Comparison of ENCODE assay signal across 8 cellular contexts in genomic region chr14:81533212-81533535, GRCh38. TPM values are rescaled to one million over a fixed set of nuclear protein-coding genes. Genes with fewer than 3 reads are reported as not detected.
A peak's percentile ranks its signal among the peaks of the same experiment; 100 is the strongest.
DNase-seq lines count a peak whose midpoint lies in the region; ATAC-seq, FAIRE-seq and TF ChIP-seq lines count a peak whose summit lies in the region.

No MANE protein-coding gene starts in this region.

- no CpG with 5 or more reads among the region's 10 CpGs for WGBS in neuronal stem cell (ENCODE audit: extremely low coverage in 2 of 2, insufficient read length in 2 of 2, insufficient replicate concordance in 1 of 2), 2 donors

- peaks cover 76% of the 10 kb centered on the region for H3K4me1 Mint-ChIP-seq in CD4-positive, alpha-beta T cell (ENCODE audit: low read depth)

- H2BK5ac ChIP-seq in neuronal stem cell (ENCODE audit: low read length): no peak overlapping the region

- H3K9me1 ChIP-seq in endothelial cell of umbilical vein (replicated peaks; ENCODE audit: control insufficient read depth, extremely low read depth, insufficient read depth, low read length): no peaks in the 10 kb centered on the region

- no peak overlapping the region for H4K8ac ChIP-seq in neuronal stem cell (ENCODE audit: low read depth, low read length)

- peak overlapping the region; percentile 81 for H2AK5ac ChIP-seq in neuronal stem cell (ENCODE audit: low read depth, low read length)

- no peak overlapping the region for H3K4ac ChIP-seq in neuronal stem cell (ENCODE audit: low read length)

- H2BK15ac ChIP-seq in neuronal stem cell (ENCODE audit: low read length): no peak overlapping the region

- no peak overlapping the region for H2AFZ ChIP-seq in OCI-LY7 (ENCODE audit: low read length)
- H2AFZ ChIP-seq in endothelial cell of umbilical vein (ENCODE audit: low read depth, low read length): peak overlapping the region; percentile 86
- peak overlapping the region; percentile 92 for H2AFZ ChIP-seq in neuronal stem cell (ENCODE audit: low read length)

- H2BK120ac ChIP-seq in neuronal stem cell (ENCODE audit: low read depth, low read length): no peak overlapping the region

- peaks cover 54% of the 10 kb centered on the region for H3K4me1 ChIP-seq in OCI-LY7 (ENCODE audit: insufficient read depth, low read length, poor library complexity, severe bottlenecking)
- peaks cover 7% of the 10 kb centered on the region for H3K4me1 ChIP-seq in endothelial cell of umbilical vein (ENCODE audit: control insufficient read depth, extremely low read depth, insufficient read depth, low read length)
- H3K4me1 ChIP-seq in neuronal stem cell (ENCODE audit: control insufficient read depth in 2 of 2, insufficient read depth in 1 of 2, low read depth in 1 of 2, low read length in 2 of 2): no peaks in the 10 kb centered on the region

- peaks cover 17% of the 10 kb centered on the region; the same call in 1 of the 2 replicates for H4K20me1 ChIP-seq in OCI-LY7 (ENCODE audit: insufficient read depth, low read length)
- no peaks in the 10 kb centered on the region for H4K20me1 ChIP-seq in endothelial cell of umbilical vein (replicated peaks; ENCODE audit: control insufficient read depth, extremely low read depth, insufficient read depth, low read length)

- no peak for TF ChIP-seq POLR2A in endothelial cell of umbilical vein (IDR thresholded peaks at IDR 0.05; ENCODE audit: low read depth, low read length)

- H3K14ac ChIP-seq in neuronal stem cell (ENCODE audit: low read length): no peak overlapping the region

- CTCF ChIA-PET in CD4-positive, alpha-beta T cell (lab: Charles Lee): no interaction called here
- CTCF ChIA-PET in OCI-LY7 (lab: Charles Lee; ENCODE audit: unreplicated experiment) (interaction anchor here (1.0 kb wide), 1 partner anchor 68 kb away, joined by 3 read pairs; no protein-coding TSS in a partner anchor), endothelial cell of umbilical vein (lab: Charles Lee) (interaction anchor here (2.7 kb wide), 1 partner anchor 68 kb away, joined by 5 read pairs; no protein-coding TSS in a partner anchor)

- dilution Hi-C loops in endothelial cell of umbilical vein (cut with MboI; ENCODE audit: extremely low pct_ligation_motif_present, low sequenced_read_pairs): no loop called here

- DNase-seq in CD4-positive, alpha-beta T cell: no peak
- DNase-seq in OCI-LY7 (ENCODE audit: low spot score) (no peak), endothelial cell of umbilical vein (ENCODE audit: low read depth, low spot score) (no peak), neuronal stem cell (ENCODE audit: low spot score) (no peak), NCI-H2196 (lab: John Stamatoyannopoulos, UW; ENCODE audit: unreplicated experiment) (no peak)
- no peak for DNase-seq in activated effector memory CD4-positive, alpha-beta T cell treated with Interleukin-2 at 50 U/mL for 16 hours

- no peak overlapping the region for H4K91ac ChIP-seq in neuronal stem cell (ENCODE audit: low read depth, low read length, poor library complexity)

- H3K4me2 ChIP-seq in OCI-LY7 (ENCODE audit: low read length): peak overlapping the region; percentile 81
- peak overlapping the region; percentile 99 for H3K4me2 ChIP-seq in endothelial cell of umbilical vein (ENCODE audit: insufficient read depth, low read length)
- peak overlapping the region; percentile 96 for H3K4me2 ChIP-seq in neuronal stem cell (ENCODE audit: insufficient read depth, low read length, poor library complexity, severe bottlenecking)

- H3K9me3 ChIP-seq in CD4-positive, alpha-beta T cell (ENCODE audit: control insufficient read depth, low read length): no peaks in the 10 kb centered on the region
- H3K9me3 ChIP-seq in OCI-LY7 (ENCODE audit: low read length): 0 out of 2 replicates have a peak, but pooled peaks cover 6% of the 10 kb centered on the region
- no peaks in the 10 kb centered on the region for H3K9me3 ChIP-seq in endothelial cell of umbilical vein (replicated peaks; ENCODE audit: control insufficient read depth, insufficient read depth, low read length)
- no peaks in the 10 kb centered on the region for H3K9me3 ChIP-seq in neuronal stem cell (replicated peaks in 1 of 2; ENCODE audit: control insufficient read depth in 2 of 2, insufficient read depth in 1 of 2, low read depth in 1 of 2, low read length in 2 of 2)

- peak overlapping the region; percentile 84 for H3K27ac Mint-ChIP-seq in CD4-positive, alpha-beta T cell

- H3K9me2 ChIP-seq in OCI-LY7 (ENCODE audit: insufficient read depth, low read length): no peaks in the 10 kb centered on the region

- peaks cover 3% of the 10 kb centered on the region for H3K9me3 Mint-ChIP-seq in CD4-positive, alpha-beta T cell

- H3K9ac ChIP-seq in endothelial cell of umbilical vein (replicated peaks; ENCODE audit: extremely low read depth, insufficient read depth, low read length): peak overlapping the region; percentile 80
- peak overlapping the region; percentile 97 for H3K9ac ChIP-seq in neuronal stem cell (ENCODE audit: low read depth, low read length, poor library complexity)

- no peaks in the 10 kb centered on the region for H3K79me1 ChIP-seq in neuronal stem cell (ENCODE audit: low read depth, low read length)

- H3K23ac ChIP-seq in neuronal stem cell (ENCODE audit: low read depth, low read length, poor library complexity): peak overlapping the region; percentile 94

- BruUV-seq in OCI-LY7 (replicated peaks; lab: Mats Ljungman, UMichigan): no TSS peak
- TSS peak; percentile 38 for BruUV-seq in endothelial cell of umbilical vein (replicated peaks; lab: Mats Ljungman, UMichigan)

- intact Hi-C loops in CD4-positive, alpha-beta T cell (cut with DNase I, micrococcal nuclease): loop anchor here in 1 of 2 experiments (5.0 kb wide), 2 partner anchors 311 to 591 kb away; partner anchors contain the start of genes CEP128 and GTF2A1
- intact Hi-C loops in OCI-LY7 (cut with micrococcal nuclease; ENCODE audit: unreplicated experiment): loop anchor here (1.0 to 10.0 kb wide), 4 partner anchors 62 to 598 kb away; no protein-coding TSS in a partner anchor
- intact Hi-C loops in endothelial cell of umbilical vein (cut with micrococcal nuclease): loop anchor here (1.0 kb wide), 2 partner anchors 11 to 314 kb away; no protein-coding TSS in a partner anchor

- peak overlapping the region; percentile 96 for H3K4me3 Mint-ChIP-seq in CD4-positive, alpha-beta T cell

- H3K4me3 ChIP-seq in OCI-LY7 (ENCODE audit: low read depth, low read length, poor library complexity, severe bottlenecking): peak overlapping the region; percentile 84
- peak overlapping the region; percentile 54 to 84 (median 72) for H3K4me3 ChIP-seq in endothelial cell of umbilical vein (replicated peaks in 1 of 3; ENCODE audit: insufficient read depth in 1 of 3, low read depth in 1 of 3, low read length in 3 of 3)
- H3K4me3 ChIP-seq in neuronal stem cell (ENCODE audit: low read length in 2 of 2): peak overlapping the region; percentile 80 to 97

- peak overlapping the region; percentile 64 for H3K27ac ChIP-seq in CD4-positive, alpha-beta T cell (ENCODE audit: low read depth, low read length)
- H3K27ac ChIP-seq in OCI-LY7 (ENCODE audit: low read depth, low read length, poor library complexity, severe bottlenecking) (no peak overlapping the region), endothelial cell of umbilical vein (ENCODE audit: insufficient read depth, low read depth, low read length) (peak overlapping the region; percentile 39), neuronal stem cell (replicated peaks; ENCODE audit: low read length) (no peak overlapping the region)

- H3K36me3 ChIP-seq in OCI-LY7 (ENCODE audit: insufficient read depth, low read length) (peaks cover 15% of the 10 kb centered on the region; the same call in 1 of the 2 replicates), endothelial cell of umbilical vein (ENCODE audit: control insufficient read depth in 2 of 2, extremely low read depth in 1 of 2, insufficient read depth in 2 of 2, low read length in 2 of 2) (no peaks in the 10 kb centered on the region), neuronal stem cell (replicated peaks in 1 of 2; ENCODE audit: control insufficient read depth in 2 of 2, insufficient read depth in 2 of 2, low read length in 2 of 2) (no peaks in the 10 kb centered on the region)

- no peak overlapping the region for H3K18ac ChIP-seq in neuronal stem cell (ENCODE audit: low read length)

- TF ChIP-seq CTCF in CD4-positive, alpha-beta T cell (IDR thresholded peaks at IDR 0.05): no peak
- TF ChIP-seq CTCF in OCI-LY7 (conservative IDR thresholded peaks at IDR 0.05; ENCODE audit: low read length) (no peak), endothelial cell of umbilical vein (IDR thresholded peaks at IDR 0.05; ENCODE audit: extremely low read depth in 1 of 2, insufficient read depth in 1 of 2, low read depth in 1 of 2, low read length in 2 of 2) (no peak)

- no peak for FAIRE-seq in endothelial cell of umbilical vein (lab: Jason Lieb, UNC)

- H3K27me3 ChIP-seq in CD4-positive, alpha-beta T cell (ENCODE audit: control insufficient read depth, insufficient read depth, low read length): no peaks in the 10 kb centered on the region
- H3K27me3 ChIP-seq in endothelial cell of umbilical vein (ENCODE audit: control insufficient read depth in 2 of 2, insufficient read depth in 2 of 2, low read length in 2 of 2): no peaks in the 10 kb centered on the region
- H3K27me3 ChIP-seq in neuronal stem cell (ENCODE audit: control insufficient read depth in 3 of 3, insufficient read depth in 3 of 3, low read depth in 1 of 3, low read length in 3 of 3): no peaks in the 10 kb centered on the region

- H3K79me2 ChIP-seq in OCI-LY7 (ENCODE audit: insufficient read depth, low read depth, low read length) (peaks cover 54% of the 10 kb centered on the region), endothelial cell of umbilical vein (ENCODE audit: control insufficient read depth, insufficient read depth, low read length) (peaks cover 45% of the 10 kb centered on the region)

- no peak overlapping the region for H2BK12ac ChIP-seq in neuronal stem cell (ENCODE audit: low read length)

- no peak for ATAC-seq in CD4-positive, alpha-beta T cell (ENCODE audit: poor library complexity)
- ATAC-seq in HG02759 (IDR thresholded peaks at IDR 0.05; ENCODE audit: unreplicated experiment) (no peak), GM18502 (IDR thresholded peaks at IDR 0.05; ENCODE audit: poor library complexity, unreplicated experiment) (no peak)

- peaks cover 21% of the 10 kb centered on the region for H3K36me3 Mint-ChIP-seq in CD4-positive, alpha-beta T cell (ENCODE audit: low read depth)

- H3K27me3 Mint-ChIP-seq in CD4-positive, alpha-beta T cell: no peaks in the 10 kb centered on the region

- POLR2A ChIA-PET in CD4-positive, alpha-beta T cell (lab: Charles Lee): interaction anchor here (1.0 to 3.3 kb wide), 9 partner anchors 11 to 577 kb away, joined by 3 to 34 read pairs (median 6); partner anchors contain the start of genes GTF2A1 and TSHR
- POLR2A ChIA-PET in OCI-LY7 (lab: Charles Lee) (interaction anchor here (0.5 to 6.9 kb wide), 14 partner anchors 11 to 600 kb away, joined by 3 to 108 read pairs (median 4); partner anchors contain the start of gene GTF2A1), endothelial cell of umbilical vein (lab: Charles Lee) (interaction anchor here (1.2 to 1.7 kb wide), 3 partner anchors 20 to 314 kb away, joined by 3 to 4 read pairs (median 3); no protein-coding TSS in a partner anchor)

RNA-seq across cellular contexts. Expression of gene SEL1L, which starts 0.5 kb away (rescaled TPM):
- 10 to 100 TPM; 40.6 to 46.4 TPM for total RNA-seq in CD4-positive, alpha-beta T cell
- total RNA-seq in OCI-LY7 (2014; rRNA removed; shearing (Covaris generic)): 58.3 and 68.8 TPM in 2 replicates
- 185 and 195 TPM in 2 replicates for total RNA-seq in OCI-LY7 (2022)
- total RNA-seq in endothelial cell of umbilical vein: 94.5 and 95.0 TPM in 2 replicates
- polyA plus RNA-seq in endothelial cell of umbilical vein: 14.2 and 15.0 TPM in 2 replicates
- 11.7 and 11.9 TPM in 2 replicates for polyA plus RNA-seq in endothelial cell of umbilical vein (2011; cell fraction: cytosol; rRNA removed)
- polyA plus RNA-seq in endothelial cell of umbilical vein (2011; cell fraction: nucleus; rRNA removed): 29.5 and 31.1 TPM in 2 replicates
- 43.6 and 70.8 TPM in 2 replicates for polyA plus RNA-seq in endothelial cell of umbilical vein (2012)
- 58.4 and 64.5 TPM in 2 replicates for polyA minus RNA-seq in endothelial cell of umbilical vein
- polyA minus RNA-seq in endothelial cell of umbilical vein (2011; cell fraction: cytosol; rRNA and poly(A)+ RNA removed): 4.3 TPM
- 51.4 and 69.1 TPM in 2 replicates for polyA minus RNA-seq in endothelial cell of umbilical vein (2011; cell fraction: nucleus; rRNA and poly(A)+ RNA removed)
- 13.0 TPM for polyA plus RNA-seq in neuronal stem cell (2013, experiment 1 of 2)
- polyA plus RNA-seq in neuronal stem cell (2013, experiment 2 of 2): 13.3 TPM

Comparison
In these comparisons a context has a peak if more than half of its experiments do, and no peak if none do; other contexts are left out.
1. H3K27ac ChIP-seq: peak in CD4-positive, alpha-beta T cell (single experiment) and endothelial cell of umbilical vein (single experiment); none in OCI-LY7 (single experiment) and neuronal stem cell (single experiment).
2. Peak in every context shown above with its lines, with median percentiles within 50 percentile points of each other: H3K4me2 ChIP-seq and H3K4me3 ChIP-seq.